Comparison of ENCODE assay signal across 14 cellular contexts in genomic region chr7:22361795-22362194, GRCh38. TPM values are rescaled to one million over a fixed set of nuclear protein-coding genes. Genes with fewer than 3 reads are reported as not detected.
DNase-seq lines count a peak whose midpoint lies in the region; ATAC-seq and TF ChIP-seq lines count a peak whose summit lies in the region.
"Had no signal": no experiment of that assay in that cellular context is flagged by ENCODE, and none has a peak within 500 bp of the region (broad histone marks: within the 10 kb centered on the region; RNA-seq: fewer than 3 reads in every experiment).

No MANE protein-coding gene starts in this region.

- H3F3A ChIP-seq in SK-N-SH (replicated peaks; ENCODE audit: insufficient read depth): peaks cover 4% of the 10 kb centered on the region

- no peak for TF ChIP-seq POLR2A in GM18505 (IDR thresholded peaks at IDR 0.05; ENCODE audit: borderline replicate concordance, extremely low read depth, insufficient read depth, insufficient read length)

- intact Hi-C loops in activated CD4-positive, alpha-beta memory T cell treated with anti-CD3 and anti-CD28 coated beads for 36 hours (cut with micrococcal nuclease): loop anchor here (1.0 kb wide), 1 partner anchor 48 kb away; no protein-coding TSS in a partner anchor

- H3K27ac ChIP-seq in SK-N-SH (ENCODE audit: low read depth in 2 of 2, low read length in 1 of 2): no peak overlapping the region
- H3K27ac ChIP-seq: BLaER1 had no signal

- no peaks in the 10 kb centered on the region for H3K9me3 Mint-ChIP-seq in activated CD4-positive, alpha-beta memory T cell treated with anti-CD3 and anti-CD28 coated beads for 36 hours
- H3K9me3 Mint-ChIP-seq: activated naive CD4-positive, alpha-beta T cell treated with anti-CD3 and anti-CD28 coated beads for 36 hours; natural killer cell treated with Interleukin-12 subunit alpha and Interleukin-12 subunit beta and Interleukin-15 and Interleukin-18, amount 100 ng/mL, for 72 hours; stimulated activated memory B cell treated with anti-CD40 and anti-IgM and Interleukin-4, amounts not matched to agents 10 μg/mL and 1 μg/mL and 100 μg/mL, for 72 hours had no signal

- peak; percentile 95 for DNase-seq in DMS153 treated with DMSO at 0.1 percent for 48 hours (lab: John Stamatoyannopoulos, UW; ENCODE audit: unreplicated experiment)
- peak; percentile 76 for DNase-seq in NCI-H1694 treated with DMSO at 0.1 percent for 48 hours (lab: John Stamatoyannopoulos, UW)
- DNase-seq in SK-N-SH: no peak
- DNase-seq in left lobe of liver (ENCODE audit: low spot score): peak; percentile 86
- no peak for DNase-seq in activated CD4-positive, alpha-beta memory T cell treated with anti-CD3 and anti-CD28 coated beads for 36 hours
- no peak for DNase-seq in stimulated activated naive CD4-positive, alpha-beta T cell treated with Interleukin-2 at 50 U/mL for 16 hours (lab: John Stamatoyannopoulos, UW)
- no peak for DNase-seq in HPDE6-E6E7 (ENCODE audit: extremely low spot score)
- DNase-seq: activated naive CD4-positive, alpha-beta T cell treated with anti-CD3 and anti-CD28 coated beads for 36 hours; stimulated activated CD4-positive, alpha-beta T cell treated with anti-CD3 and anti-CD28 coated beads, Interleukin-15, amount 100 ng/mL, for 24 hours had no signal

- H3K4me3 ChIP-seq in SK-N-SH (ENCODE audit: low read depth in 2 of 2, low read length in 1 of 2): no peak overlapping the region
- H3K4me3 ChIP-seq: BLaER1 had no signal

- H4K20me1 ChIP-seq in SK-N-SH (ENCODE audit: insufficient read depth): no peaks in the 10 kb centered on the region
- H4K20me1 ChIP-seq: BLaER1 had no signal

- no peak for TF ChIP-seq CTCF in SK-N-SH (IDR thresholded peaks at IDR 0.05)

- H3K9me3 ChIP-seq in SK-N-SH: no peaks in the 10 kb centered on the region
- H3K9me3 ChIP-seq: BLaER1 had no signal

- H2AFZ ChIP-seq in SK-N-SH (ENCODE audit: low read depth): no peak overlapping the region

- no peaks in the 10 kb centered on the region for H3K79me2 ChIP-seq in SK-N-SH (ENCODE audit: insufficient read depth)

- peaks cover 12% of the 10 kb centered on the region for H3K27me3 Mint-ChIP-seq in activated CD4-positive, alpha-beta memory T cell treated with anti-CD3 and anti-CD28 coated beads for 36 hours

- peaks cover 0 to 8% of the 10 kb centered on the region in 2 experiments; a peak in 2 of 4 replicates for H3K4me1 ChIP-seq in SK-N-SH (ENCODE audit: control insufficient read depth in 1 of 2, insufficient read depth in 2 of 2, low read depth in 1 of 2, low read length in 1 of 2)

- no peak for TF ChIP-seq EP300 in SK-N-SH (IDR thresholded peaks at IDR 0.05; ENCODE audit: borderline replicate concordance in 1 of 2, low read depth in 1 of 2, low read length in 1 of 2)

- POLR2A ChIA-PET in SK-N-SH (lab: Yijun Ruan, JAX): interaction anchor here (0.9 kb wide), 1 partner anchor 12 kb away, joined by 3 read pairs; no protein-coding TSS in a partner anchor
- POLR2A ChIA-PET in activated CD4-positive, alpha-beta memory T cell treated with anti-CD3 and anti-CD28 coated beads for 36 hours (lab: Charles Lee): no interaction called here

- H3K4me3 Mint-ChIP-seq in activated CD4-positive, alpha-beta memory T cell treated with anti-CD3 and anti-CD28 coated beads for 36 hours: no peak overlapping the region
- H3K4me3 Mint-ChIP-seq: activated naive CD4-positive, alpha-beta T cell treated with anti-CD3 and anti-CD28 coated beads for 36 hours; natural killer cell treated with Interleukin-12 subunit alpha and Interleukin-12 subunit beta and Interleukin-15 and Interleukin-18, amount 100 ng/mL, for 72 hours; stimulated activated memory B cell treated with anti-CD40 and anti-IgM and Interleukin-4, amounts not matched to agents 10 μg/mL and 1 μg/mL and 100 μg/mL, for 72 hours had no signal

- CTCF ChIA-PET in SK-N-SH (lab: Yijun Ruan, JAX): interaction anchor here (1.2 to 2.3 kb wide), 3 partner anchors 25 to 252 kb away, joined by 3 to 10 read pairs (median 4); no protein-coding TSS in a partner anchor
- CTCF ChIA-PET in activated CD4-positive, alpha-beta memory T cell treated with anti-CD3 and anti-CD28 coated beads for 36 hours (lab: Charles Lee): no interaction called here

- H3K36me3 Mint-ChIP-seq in activated CD4-positive, alpha-beta memory T cell treated with anti-CD3 and anti-CD28 coated beads for 36 hours: no peaks in the 10 kb centered on the region
- H3K36me3 Mint-ChIP-seq: natural killer cell treated with Interleukin-12 subunit alpha and Interleukin-12 subunit beta and Interleukin-15 and Interleukin-18, amount 100 ng/mL, for 72 hours; stimulated activated memory B cell treated with anti-CD40 and anti-IgM and Interleukin-4, amounts not matched to agents 10 μg/mL and 1 μg/mL and 100 μg/mL, for 72 hours had no signal

- ATAC-seq in left lobe of liver (peak; percentile 47), GM18505 (IDR thresholded peaks at IDR 0.05; ENCODE audit: unreplicated experiment) (no peak)
- ATAC-seq: activated CD4-positive, CD25-positive, alpha-beta regulatory T cell treated with anti-CD3 and anti-CD28 coated beads, Interleukin-2, amount 50 U/mL, for 24 hours; stimulated activated memory B cell treated with anti-CD40 and anti-IgM and Interleukin-4, amounts not matched to agents 10 μg/mL and 1 μg/mL and 100 μg/mL, for 72 hours had no signal

- no peaks in the 10 kb centered on the region for H3K27me3 ChIP-seq in SK-N-SH (ENCODE audit: insufficient read depth)
- H3K27me3 ChIP-seq: BLaER1 had no signal

- TF ChIP-seq RAD21 in SK-N-SH (IDR thresholded peaks at IDR 0.05; ENCODE audit: low read length): no peak

- no peak overlapping the region for H3K9ac ChIP-seq in SK-N-SH
- H3K9ac ChIP-seq: BLaER1 had no signal

- no peaks in the 10 kb centered on the region for H3K36me3 ChIP-seq in SK-N-SH (replicated peaks in 1 of 2; ENCODE audit: control insufficient read depth in 1 of 2, insufficient read depth in 2 of 2, low read length in 1 of 2)
- H3K36me3 ChIP-seq: BLaER1 had no signal

- H3K27ac Mint-ChIP-seq in activated CD4-positive, alpha-beta memory T cell treated with anti-CD3 and anti-CD28 coated beads for 36 hours: no peak overlapping the region
- H3K27ac Mint-ChIP-seq: activated naive CD4-positive, alpha-beta T cell treated with anti-CD3 and anti-CD28 coated beads for 36 hours; natural killer cell treated with Interleukin-12 subunit alpha and Interleukin-12 subunit beta and Interleukin-15 and Interleukin-18, amount 100 ng/mL, for 72 hours; stimulated activated memory B cell treated with anti-CD40 and anti-IgM and Interleukin-4, amounts not matched to agents 10 μg/mL and 1 μg/mL and 100 μg/mL, for 72 hours had no signal

- 69% methylated on average over 2 of the region's 2 CpGs for WGBS in SK-N-SH (ENCODE audit: low lambda C conversion rate)

- peaks cover 3% of the 10 kb centered on the region for H3K4me1 Mint-ChIP-seq in activated CD4-positive, alpha-beta memory T cell treated with anti-CD3 and anti-CD28 coated beads for 36 hours (ENCODE audit: low read depth)

- no peak overlapping the region for H3K4me2 ChIP-seq in SK-N-SH
- H3K4me2 ChIP-seq: BLaER1 had no signal

- H3K9me2 ChIP-seq in SK-N-SH: no peaks in the 10 kb centered on the region

TF ChIP-seq in SK-N-SH, 30 proteins besides CTCF, POLR2A, EP300 and RAD21:
- no peak for TF ChIP-seq GABPA (IDR thresholded peaks at IDR 0.05; ENCODE audit: low read depth)
- TF ChIP-seq FOXM1 (IDR thresholded peaks at IDR 0.05; ENCODE audit: low read depth): no peak
- peak; percentile 67; the same call in 1 of the 2 replicates for TF ChIP-seq NFIC (IDR thresholded peaks at IDR 0.05; ENCODE audit: borderline replicate concordance)
- TF ChIP-seq TAF1 (IDR thresholded peaks at IDR 0.05; ENCODE audit: borderline replicate concordance, low read depth, low read length): no peak
- no peak for TF ChIP-seq USF2 (IDR thresholded peaks at IDR 0.05; ENCODE audit: borderline replicate concordance, low read depth, low read length)
- no peak for TF ChIP-seq RCOR1 (IDR thresholded peaks at IDR 0.05; ENCODE audit: low read length)
- no peak for TF ChIP-seq RXRA (IDR thresholded peaks at IDR 0.05; ENCODE audit: borderline replicate concordance, low read depth)
- 0 out of 2 replicates have a peak, but pooled peaks have one; percentile 4 for TF ChIP-seq PBX3 (IDR thresholded peaks at IDR 0.05)
- no peak for TF ChIP-seq TCF12 (IDR thresholded peaks at IDR 0.05)

RNA-seq across cellular contexts. Expression of gene RAPGEF5, which starts 4.8 kb away (rescaled TPM):
- polyA plus RNA-seq in SK-N-SH (2012; rRNA removed): 1.2 and 1.8 TPM in 2 replicates
- 1.6 and 1.7 TPM in 2 replicates for polyA plus RNA-seq in SK-N-SH (2012; cell fraction: cytosol; rRNA removed)
- 2.2 and 3.3 TPM in 2 replicates for polyA plus RNA-seq in SK-N-SH (2012; cell fraction: nucleus; rRNA removed)
- total RNA-seq in left lobe of liver: 21.2 TPM
- under 1 TPM; 0.27 to 0.29 TPM for total RNA-seq in activated CD4-positive, alpha-beta memory T cell treated with anti-CD3 and anti-CD28 coated beads for 36 hours

Comparison
In these comparisons a context has a peak if more than half of its experiments do, and no peak if none do; other contexts are left out.
1. DNase-seq: peak in DMS153 treated with DMSO at 0.1 percent for 48 hours (single experiment), NCI-H1694 treated with DMSO at 0.1 percent for 48 hours (single experiment) and left lobe of liver (single experiment); none in SK-N-SH (single experiment), activated CD4-positive, alpha-beta memory T cell treated with anti-CD3 and anti-CD28 coated beads for 36 hours (single experiment), stimulated activated naive CD4-positive, alpha-beta T cell treated with Interleukin-2 at 50 U/mL for 16 hours (single experiment) and HPDE6-E6E7 (single experiment).
2. RNA of gene RAPGEF5, which starts 4.8 kb away (total RNA-seq): 21.2 TPM in left lobe of liver (single experiment); 0.27 to 0.29 TPM in activated CD4-positive, alpha-beta memory T cell treated with anti-CD3 and anti-CD28 coated beads for 36 hours; every median in the first group is over 10 times any median in the second.